Comparison of ENCODE assay signal across 17 cellular contexts in the genomic region with DNA sequence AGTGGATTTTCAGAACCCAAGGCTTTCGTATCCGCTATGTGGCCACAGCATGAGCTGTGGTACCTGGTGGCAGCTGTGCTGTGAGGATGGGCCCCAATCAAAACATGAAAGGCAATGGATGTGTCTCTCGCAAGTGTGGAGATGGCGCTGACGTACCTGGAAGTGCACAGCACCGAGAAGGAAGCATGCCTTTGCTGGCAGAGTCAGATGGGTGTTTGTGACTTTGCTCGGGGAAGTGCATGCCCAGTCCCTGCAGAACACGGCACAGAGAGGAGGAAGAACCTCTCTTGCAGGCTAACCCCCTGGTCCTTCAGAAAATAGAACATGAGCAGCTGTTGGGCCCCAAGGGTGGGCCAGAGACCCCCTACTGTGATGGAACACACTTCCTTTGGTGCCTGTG.
A peak's percentile ranks its signal among the peaks of the same experiment; 100 is the strongest.
DNase-seq lines count a peak whose midpoint lies in the region; ATAC-seq and TF ChIP-seq lines count a peak whose summit lies in the region.
"Had no signal": no experiment of that assay in that cellular context is flagged by ENCODE, and none has a peak within 500 bp of the region (broad histone marks: within the 10 kb centered on the region; RNA-seq: fewer than 3 reads in every experiment).

No MANE protein-coding gene starts in this region.

- no peaks in the 10 kb centered on the region for H3K36me3 ChIP-seq in heart left ventricle

- H3K27ac ChIP-seq in C4-2B (peak overlapping the region; percentile 65), VCaP (peak overlapping the region; percentile 13; the same call in 1 of the 2 replicates), heart left ventricle (peak overlapping the region in 3 of 12 donors; percentile 33 to 43 (median 35)), substantia nigra (ENCODE audit: low read depth, low read length, poor library complexity, severe bottlenecking) (no peak overlapping the region)

- intact Hi-C loops in heart left ventricle (cut with DNase I): no loop called here
- intact Hi-C loops in activated CD4-positive, alpha-beta memory T cell treated with anti-CD3 and anti-CD28 coated beads for 36 hours (cut with micrococcal nuclease): no loop called here

- no peak for TF ChIP-seq POLR2A in heart left ventricle (IDR thresholded peaks at IDR 0.05)

- DNase-seq in COLO668 (lab: John Stamatoyannopoulos, UW; ENCODE audit: unreplicated experiment) (peak; percentile 16), heart left ventricle (no peak), NCI-H1417 treated with DMSO at 0.1 percent for 48 hours (lab: John Stamatoyannopoulos, UW) (no peak), NCI-H1048 (lab: John Stamatoyannopoulos, UW) (no peak), substantia nigra (lab: John Stamatoyannopoulos, UW) (no peak)
- no peak for DNase-seq in activated CD4-positive, alpha-beta memory T cell treated with anti-CD3 and anti-CD28 coated beads for 36 hours
- DNase-seq: Caco-2; CD4-positive, alpha-beta T cell; GF-D8; H7; Karpas-422; MV-4-11; NCI-H1436; NCI-H2171 had no signal

- H3K36me3 Mint-ChIP-seq in activated CD4-positive, alpha-beta memory T cell treated with anti-CD3 and anti-CD28 coated beads for 36 hours: no peaks in the 10 kb centered on the region

- H3K27me3 Mint-ChIP-seq in activated CD4-positive, alpha-beta memory T cell treated with anti-CD3 and anti-CD28 coated beads for 36 hours: no peaks in the 10 kb centered on the region
- H3K27me3 Mint-ChIP-seq: CD4-positive, alpha-beta T cell had no signal

- CTCF ChIA-PET in activated CD4-positive, alpha-beta memory T cell treated with anti-CD3 and anti-CD28 coated beads for 36 hours (lab: Charles Lee): no interaction called here

- H3K9me3 Mint-ChIP-seq in activated CD4-positive, alpha-beta memory T cell treated with anti-CD3 and anti-CD28 coated beads for 36 hours: peaks cover 15% of the 10 kb centered on the region

- WGBS in heart left ventricle, 4 donors: 47 to 68% (median 49%) methylated on average over 7 to 8 of the region's 8 CpGs

- peaks cover 0 to 9% (median 0%) of the 10 kb centered on the region in 12 donors for H3K4me1 ChIP-seq in heart left ventricle
- H3K4me1 ChIP-seq: Caco-2 had no signal

- H3K4me1 Mint-ChIP-seq in activated CD4-positive, alpha-beta memory T cell treated with anti-CD3 and anti-CD28 coated beads for 36 hours (ENCODE audit: low read depth): no peaks in the 10 kb centered on the region

- peak overlapping the region in 8 of 12 donors; percentile 11 to 35 (median 16) for H3K4me3 ChIP-seq in heart left ventricle

- TF ChIP-seq CTCF in C4-2B (conservative IDR thresholded peaks at IDR 0.05) (no peak), VCaP (conservative IDR thresholded peaks at IDR 0.05) (no peak), heart left ventricle (IDR thresholded peaks at IDR 0.05) (no peak)

- POLR2A ChIA-PET in activated CD4-positive, alpha-beta memory T cell treated with anti-CD3 and anti-CD28 coated beads for 36 hours (lab: Charles Lee): no interaction called here

- peak in 3 of 4 donors; percentile 43 to 70 (median 62) for ATAC-seq in heart left ventricle

- H3K27ac Mint-ChIP-seq in activated CD4-positive, alpha-beta memory T cell treated with anti-CD3 and anti-CD28 coated beads for 36 hours: no peak overlapping the region
- H3K27ac Mint-ChIP-seq: CD4-positive, alpha-beta T cell; T-helper 1 cell treated with Interleukin-12 subunit alpha and Interleukin-12 subunit beta and Interleukin-4 antibody, amounts not matched to agents 30 μg/mL and 1 μg/mL, for 36 hours had no signal

- H3K9me3 ChIP-seq in heart left ventricle: peaks cover 0 to 3% (median 0%) of the 10 kb centered on the region in 12 donors
- H3K9me3 ChIP-seq: Caco-2 had no signal

- H3K27me3 ChIP-seq in heart left ventricle: no peaks in the 10 kb centered on the region

- H3K4me3 Mint-ChIP-seq in activated CD4-positive, alpha-beta memory T cell treated with anti-CD3 and anti-CD28 coated beads for 36 hours: no peak overlapping the region
- H3K4me3 Mint-ChIP-seq: CD4-positive, alpha-beta T cell; T-helper 1 cell treated with Interleukin-12 subunit alpha and Interleukin-12 subunit beta and Interleukin-4 antibody, amounts not matched to agents 30 μg/mL and 1 μg/mL, for 36 hours had no signal
